Comparison of ENCODE assay signal across 20 cellular contexts in the genomic region with DNA sequence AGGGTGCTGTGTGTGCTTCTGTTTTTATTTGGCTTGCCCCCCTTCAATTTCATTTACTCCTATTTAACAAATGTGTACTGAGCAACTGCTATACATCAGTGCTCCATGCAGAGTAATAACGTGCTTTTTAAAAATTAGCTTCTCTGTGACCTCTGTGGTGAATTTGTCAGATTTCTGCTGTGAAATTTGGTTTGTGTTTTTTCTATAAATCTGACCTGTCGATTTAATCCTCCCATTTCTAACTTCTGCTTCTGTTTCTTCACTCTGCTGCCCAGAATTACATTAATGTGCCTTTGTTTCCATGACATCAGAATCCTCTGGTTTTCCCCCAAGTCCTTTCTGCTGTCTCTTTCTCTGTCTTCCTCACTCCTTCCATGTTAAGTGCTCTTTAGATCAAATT.
"Had no signal": no experiment of that assay in that cellular context is flagged by ENCODE, and none has a peak within 500 bp of the region (broad histone marks: within the 10 kb centered on the region; RNA-seq: fewer than 3 reads in every experiment).

No MANE protein-coding gene starts in this region.

- H3K9me3 ChIP-seq: adrenal gland, breast epithelium, gastroesophageal sphincter, heart left ventricle, tibial nerve, uterus had no signal

- H3K27me3 ChIP-seq: adrenal gland, breast epithelium, gastroesophageal sphincter, heart left ventricle, tibial nerve, uterus had no signal

- FAIRE-seq: astrocyte, kidney, TTC549 had no signal

- H3K36me3 ChIP-seq: adrenal gland, breast epithelium, gastroesophageal sphincter, heart left ventricle, tibial nerve, uterus had no signal

- H3K4me1 ChIP-seq: adrenal gland, breast epithelium, uterus had no signal

- H3K4me3 ChIP-seq: adrenal gland, breast epithelium, gastroesophageal sphincter, heart left ventricle, lung, tibial nerve, uterus had no signal

- H3K27ac ChIP-seq: adrenal gland, breast epithelium, gastroesophageal sphincter, heart left ventricle, tibial nerve, uterus had no signal

- ATAC-seq: activated CD4-positive, alpha-beta T cell treated with anti-CD3 and anti-CD28 coated beads for 36 hours; activated naive CD4-positive, alpha-beta T cell treated with anti-CD3 and anti-CD28 coated beads, Interleukin-2, amount 50 U/mL, for 72 hours; gastroesophageal sphincter; left lobe of liver; WTC11 had no signal

- DNase-seq: activated CD4-positive, alpha-beta T cell treated with anti-CD3 and anti-CD28 coated beads for 36 hours; activated CD4-positive, alpha-beta T cell treated with anti-CD3 and anti-CD28 coated beads, Interleukin-2, amount 50 U/mL, for 48 hours; activated gamma-delta T cell treated with Interleukin-2 at 50 U/mL for 16 hours; activated T-cell treated with anti-CD3 and anti-CD28 coated beads for 4 hours; adrenal gland; effector CD4-positive, alpha-beta T cell; kidney; occipital lobe; stimulated activated CD4-positive, alpha-beta T cell treated with anti-CD3 and anti-CD28 coated beads, Interleukin-2, amount 100 ng/mL, for 24 hours; uterus had no signal
